ENCODE assay signal across 1 cellular context in genomic region chr7:92034116-92034515, GRCh38.
TF ChIP-seq lines count a peak whose summit lies in the region.

No MANE protein-coding gene starts in this region.

TF ChIP-seq in WTC11, 78 proteins besides CTCF, POLR2A, EP300 and RAD21 (continued from another document):
- TF ChIP-seq E2F1 (CRISPR knock-in tag; IDR thresholded peaks at IDR 0.05) (no peak), TP53 (CRISPR knock-in tag; IDR thresholded peaks at IDR 0.05) (no peak), RELA (CRISPR knock-in tag; IDR thresholded peaks at IDR 0.05; ENCODE audit: borderline replicate concordance) (no peak), CBFB (CRISPR knock-in tag; IDR thresholded peaks at IDR 0.05; ENCODE audit: low read depth) (no peak), ZBTB43 (CRISPR knock-in tag; IDR thresholded peaks at IDR 0.05) (no peak), ARID4B (CRISPR knock-in tag; IDR thresholded peaks at IDR 0.05; ENCODE audit: borderline replicate concordance) (no peak), TCF7 (CRISPR knock-in tag; IDR thresholded peaks at IDR 0.05; ENCODE audit: low read depth) (no peak), JAZF1 (CRISPR knock-in tag; IDR thresholded peaks at IDR 0.05) (no peak), MLX (CRISPR knock-in tag; IDR thresholded peaks at IDR 0.05) (no peak), PREB (CRISPR knock-in tag; IDR thresholded peaks at IDR 0.05; ENCODE audit: borderline replicate concordance) (no peak), NFYB (CRISPR knock-in tag; conservative IDR thresholded peaks at IDR 0.05; ENCODE audit: low read depth) (no peak), ZNF671 (CRISPR knock-in tag; IDR thresholded peaks at IDR 0.05) (no peak), TEAD4 (CRISPR knock-in tag; IDR thresholded peaks at IDR 0.05) (no peak)
